Comparison of ENCODE assay signal across 13 cellular contexts in genomic region chr4:153512952-153513500, GRCh38. TPM values are rescaled to one million over a fixed set of nuclear protein-coding genes. Genes with fewer than 3 reads are reported as not detected.
DNase-seq lines count a peak whose midpoint lies in the region; ATAC-seq and TF ChIP-seq lines count a peak whose summit lies in the region.
"Had no signal": no experiment of that assay in that cellular context is flagged by ENCODE, and none has a peak within 500 bp of the region (broad histone marks: within the 10 kb centered on the region; RNA-seq: fewer than 3 reads in every experiment).

No MANE protein-coding gene starts in this region.

- peak overlapping the region; percentile 48 for H4K91ac ChIP-seq in trophoblast cell (ENCODE audit: low read depth, low read length)

- peaks cover 35 to 90% (median 61%) of the 10 kb centered on the region in 4 donors for H3K4me1 Mint-ChIP-seq in CD4-positive, CD25-positive, alpha-beta regulatory T cell
- H3K4me1 Mint-ChIP-seq in HFFc6 (ENCODE audit: low read depth) = peaks cover 39% of the 10 kb centered on the region

- DNase-seq in CD4-positive, CD25-positive, alpha-beta regulatory T cell = no peak
- DNase-seq in HFFc6 (no peak), coronary artery (ENCODE audit: low spot score) (no peak), trophoblast cell (no peak), KG1 (lab: John Stamatoyannopoulos, UW) (no peak)
- DNase-seq in activated CD4-positive, alpha-beta T cell treated with anti-CD3 and anti-CD28 coated beads for 4 hours = no peak
- DNase-seq: dorsolateral prefrontal cortex, mucosa of descending colon, NCI-H1694 treated with DMSO at 0.1 percent for 48 hours, OCI-M1 had no signal

- H3K27me3 Mint-ChIP-seq in CD4-positive, CD25-positive, alpha-beta regulatory T cell = no peaks in the 10 kb centered on the region
- H3K27me3 Mint-ChIP-seq in HFFc6 (ENCODE audit: insufficient read depth) = no peaks in the 10 kb centered on the region; the same call in 1 of the 2 replicates

- ATAC-seq in CD4-positive, CD25-positive, alpha-beta regulatory T cell (ENCODE audit: low read depth in 2 of 2) = no peak
- no peak for ATAC-seq in HG03469 (IDR thresholded peaks at IDR 0.05; ENCODE audit: unreplicated experiment)
- ATAC-seq in GM18858 (IDR thresholded peaks at IDR 0.05; ENCODE audit: unreplicated experiment) = no peak
- ATAC-seq: mucosa of descending colon had no signal

- H3K23ac ChIP-seq in trophoblast cell (ENCODE audit: low read length) = no peak overlapping the region

- H3K36me3 Mint-ChIP-seq in CD4-positive, CD25-positive, alpha-beta regulatory T cell = peaks cover 40% of the 10 kb centered on the region
- peaks cover 5% of the 10 kb centered on the region for H3K36me3 Mint-ChIP-seq in HFFc6 (ENCODE audit: low read depth)

- H2BK12ac ChIP-seq in trophoblast cell (ENCODE audit: low read length) = no peak overlapping the region

- no peak overlapping the region for H3K18ac ChIP-seq in trophoblast cell (ENCODE audit: low read length)

- H4K12ac ChIP-seq in trophoblast cell (ENCODE audit: low read depth, low read length) = no peak overlapping the region

- no peak overlapping the region for H3K4me2 ChIP-seq in trophoblast cell (ENCODE audit: low read length)

- H3K79me2 ChIP-seq in trophoblast cell (ENCODE audit: control insufficient read depth, insufficient read depth, low read length, poor library complexity) = no peaks in the 10 kb centered on the region

- no peaks in the 10 kb centered on the region for H3K27me3 ChIP-seq in CD4-positive, CD25-positive, alpha-beta regulatory T cell (ENCODE audit: control insufficient read depth, insufficient read depth, low read length)
- H3K27me3 ChIP-seq in trophoblast cell (ENCODE audit: insufficient read depth, low read length) = no peaks in the 10 kb centered on the region
- H3K27me3 ChIP-seq: dorsolateral prefrontal cortex had no signal

- peak overlapping the region in 2 of 4 donors; percentile 54 to 63 for H3K4me3 Mint-ChIP-seq in CD4-positive, CD25-positive, alpha-beta regulatory T cell
- H3K4me3 Mint-ChIP-seq in HFFc6 = peak overlapping the region; percentile 42

- H3K4me1 ChIP-seq in CD4-positive, CD25-positive, alpha-beta regulatory T cell (ENCODE audit: control insufficient read depth, insufficient read depth, low read length, poor library complexity, severe bottlenecking) = peaks cover 46% of the 10 kb centered on the region
- H3K4me1 ChIP-seq in trophoblast cell (ENCODE audit: control insufficient read depth in 1 of 2, insufficient read depth in 2 of 2, low read length in 2 of 2) = peaks cover 0 to 7% of the 10 kb centered on the region in 2 experiments

- H3K9ac ChIP-seq in trophoblast cell (ENCODE audit: low read length) = no peak overlapping the region

- H3K27ac Mint-ChIP-seq in CD4-positive, CD25-positive, alpha-beta regulatory T cell = peak overlapping the region; percentile 27 to 84 (median 74)
- peak overlapping the region; percentile 86 for H3K27ac Mint-ChIP-seq in HFFc6
- H3K27ac Mint-ChIP-seq: activated T-helper 2 cell treated with anti-CD3 and anti-CD28 coated beads, Interferon-gamma antibody, Interleukin-2, Interleukin-4, amounts not matched to agents 10 μg/mL and 5 μg/mL and 100 μg/mL, durations not matched to agents 14 hours and 24 hours and 36 hours had no signal

- TF ChIP-seq CTCF in HFFc6 (IDR thresholded peaks at IDR 0.05) (no peak), coronary artery (IDR thresholded peaks at IDR 0.05) (no peak)

- H3K79me1 ChIP-seq in trophoblast cell (ENCODE audit: low read length) = no peaks in the 10 kb centered on the region

- no CpG with 5 or more reads among the region's 3 CpGs for WGBS in trophoblast cell (ENCODE audit: extremely low coverage, insufficient coverage, insufficient read length)

- H2BK5ac ChIP-seq in trophoblast cell (ENCODE audit: low read depth, low read length, poor library complexity) = no peak overlapping the region

- no peaks in the 10 kb centered on the region for H3K9me3 Mint-ChIP-seq in CD4-positive, CD25-positive, alpha-beta regulatory T cell
- no peaks in the 10 kb centered on the region for H3K9me3 Mint-ChIP-seq in HFFc6
- H3K9me3 Mint-ChIP-seq: activated T-helper 2 cell treated with anti-CD3 and anti-CD28 coated beads, Interferon-gamma antibody, Interleukin-2, Interleukin-4, amounts not matched to agents 10 μg/mL and 5 μg/mL and 100 μg/mL, durations not matched to agents 14 hours and 24 hours and 36 hours had no signal

- H3K36me3 ChIP-seq in CD4-positive, CD25-positive, alpha-beta regulatory T cell (ENCODE audit: control insufficient read depth, insufficient read depth, low read length) = peaks cover 17% of the 10 kb centered on the region
- peaks cover 0 to 2% of the 10 kb centered on the region in 2 experiments for H3K36me3 ChIP-seq in trophoblast cell (ENCODE audit: control insufficient read depth in 1 of 2, insufficient read depth in 2 of 2, low read length in 2 of 2)

- H2AFZ ChIP-seq in trophoblast cell (ENCODE audit: insufficient read depth, low read length, poor library complexity) = no peak overlapping the region

- peak overlapping the region; percentile 11 for H3K4me3 ChIP-seq in CD4-positive, CD25-positive, alpha-beta regulatory T cell (ENCODE audit: low read depth, low read length)
- H3K4me3 ChIP-seq in coronary artery = no peak overlapping the region
- H3K4me3 ChIP-seq in trophoblast cell (ENCODE audit: low read depth, low read length) = no peak overlapping the region
- H3K4me3 ChIP-seq: dorsolateral prefrontal cortex, mucosa of descending colon had no signal

- H3K14ac ChIP-seq in trophoblast cell (ENCODE audit: low read length) = no peak overlapping the region

- H4K8ac ChIP-seq in trophoblast cell (ENCODE audit: low read depth, low read length) = no peak overlapping the region

- no peak overlapping the region for H3K4ac ChIP-seq in trophoblast cell (ENCODE audit: low read depth, low read length)

- peak overlapping the region; percentile 39 for H3K27ac ChIP-seq in CD4-positive, CD25-positive, alpha-beta regulatory T cell (ENCODE audit: insufficient read depth, low read length, poor library complexity, severe bottlenecking)
- peak overlapping the region; percentile 49 to 77 for H3K27ac ChIP-seq in coronary artery
- peak overlapping the region; percentile 34 for H3K27ac ChIP-seq in trophoblast cell (ENCODE audit: low read depth, low read length)
- H3K27ac ChIP-seq: dorsolateral prefrontal cortex had no signal

- H2BK120ac ChIP-seq in trophoblast cell (ENCODE audit: insufficient read depth, low read length, poor library complexity) = no peak overlapping the region

- no peaks in the 10 kb centered on the region for H3K9me3 ChIP-seq in CD4-positive, CD25-positive, alpha-beta regulatory T cell (ENCODE audit: control insufficient read depth in 2 of 2, low read length in 2 of 2)
- no peaks in the 10 kb centered on the region for H3K9me3 ChIP-seq in trophoblast cell (ENCODE audit: insufficient read depth, low read depth, low read length)
- H3K9me3 ChIP-seq: mucosa of descending colon had no signal

- no peak overlapping the region for H2AK5ac ChIP-seq in trophoblast cell (ENCODE audit: low read length)

RNA-seq across cellular contexts. Expression of gene TMEM131L, which starts 46.9 kb away (rescaled TPM):
- total RNA-seq in CD4-positive, CD25-positive, alpha-beta regulatory T cell = 86.4 TPM
- 10 to 100 TPM; 35.5 to 48.4 (median 40.1) TPM for polyA plus RNA-seq in CD4-positive, CD25-positive, alpha-beta regulatory T cell
- 1 to 10 TPM; 7.7 to 8.9 (median 8.0) TPM for total RNA-seq in HFFc6 (2021; fragmentation: NEBNext Ultra II Directional; extraction: Animal tissue kit (Norgen Biotek cat#: 25700))
- polyA plus RNA-seq in trophoblast cell (2013) = 8.3 and 8.9 TPM in 2 replicates
